In the genomic region with DNA sequence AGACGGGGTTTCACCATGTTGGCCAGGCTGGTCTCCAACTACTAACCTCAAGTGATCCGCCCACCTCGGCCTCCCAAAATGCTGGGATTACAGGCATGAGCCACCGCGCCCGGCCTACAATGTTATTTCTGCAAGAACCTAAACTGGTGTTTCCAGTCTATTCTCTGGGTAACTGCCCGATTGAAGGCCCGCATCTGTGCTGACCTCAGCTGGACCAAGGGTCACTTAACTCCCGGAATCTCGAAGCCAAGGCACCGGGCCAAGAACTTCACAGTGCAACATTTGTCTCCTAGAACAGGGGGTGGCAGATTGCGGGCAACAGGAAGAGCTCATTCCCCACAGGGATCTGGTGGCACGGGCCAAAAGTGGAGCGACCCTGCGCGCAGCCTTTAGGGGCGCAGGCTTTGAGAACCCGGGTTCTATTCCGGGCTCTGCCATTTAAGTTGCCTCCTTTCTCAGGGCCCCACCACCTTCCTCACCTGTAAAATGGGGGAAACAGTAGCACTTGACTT, we compare ENCODE assay signal across 8 cellular contexts. TPM values are rescaled to one million over a fixed set of nuclear protein-coding genes. Genes with fewer than 3 reads are reported as not detected.
DNase-seq lines count a peak whose midpoint lies in the region; ATAC-seq and TF ChIP-seq lines count a peak whose summit lies in the region.

No MANE protein-coding gene starts in this region.

- CTCF ChIA-PET in CD8-positive, alpha-beta T cell (lab: Charles Lee) = interaction anchor here (0.6 kb wide), 1 partner anchor 69 kb away, joined by 3 read pairs; no protein-coding TSS in a partner anchor

- no peaks in the 10 kb centered on the region for H3K27me3 ChIP-seq in CD8-positive, alpha-beta T cell (ENCODE audit: insufficient read depth, low read length)
- H3K27me3 ChIP-seq in WERI-Rb-1 (ENCODE audit: insufficient read depth, low read depth, severe bottlenecking) (no peaks in the 10 kb centered on the region), mucosa of stomach (ENCODE audit: control insufficient read depth, insufficient read depth, low read length) (no peaks in the 10 kb centered on the region)

- H3K9me3 Mint-ChIP-seq in CD8-positive, alpha-beta T cell = no peaks in the 10 kb centered on the region

- H3K27ac ChIP-seq in CD8-positive, alpha-beta T cell (ENCODE audit: low read depth, low read length) = no peak overlapping the region
- peak overlapping the region; percentile 69 for H3K27ac ChIP-seq in WERI-Rb-1

- peaks cover 10% of the 10 kb centered on the region for H3K36me3 Mint-ChIP-seq in CD8-positive, alpha-beta T cell

- H3K4me1 Mint-ChIP-seq in CD8-positive, alpha-beta T cell (ENCODE audit: low read depth) = peaks cover 20% of the 10 kb centered on the region

- intact Hi-C loops in CD8-positive, alpha-beta T cell (cut with DNase I, micrococcal nuclease) = loop anchor here (1.0 kb wide), 2 partner anchors 47 to 137 kb away; partner anchors contain the start of genes LLGL1 (in 2 of the 2) and SMCR8 (in 2 of the 2)

- no peak for ATAC-seq in CD8-positive, alpha-beta T cell
- peak; percentile 7 for ATAC-seq in HG02973 (IDR thresholded peaks at IDR 0.05; ENCODE audit: unreplicated experiment)
- ATAC-seq in HG03432 (IDR thresholded peaks at IDR 0.05; ENCODE audit: unreplicated experiment) = no peak
- ATAC-seq in HG02610 (IDR thresholded peaks at IDR 0.05; ENCODE audit: unreplicated experiment) = no peak

- peak overlapping the region; percentile 79 for H3K9ac ChIP-seq in mucosa of stomach (ENCODE audit: low read length)

- no peak for DNase-seq in CD8-positive, alpha-beta T cell
- DNase-seq in WERI-Rb-1 (no peak), fibroblast of gingiva (ENCODE audit: low read depth) (peak; percentile 83), ureter (ENCODE audit: low spot score) (peak; percentile 58)

- H3K4me1 ChIP-seq in CD8-positive, alpha-beta T cell (ENCODE audit: insufficient read depth, low read length) = peaks cover 9% of the 10 kb centered on the region
- peaks cover 4% of the 10 kb centered on the region for H3K4me1 ChIP-seq in mucosa of stomach (ENCODE audit: control insufficient read depth, insufficient read depth, low read length)

- H3K27me3 Mint-ChIP-seq in CD8-positive, alpha-beta T cell (ENCODE audit: low read depth) = no peaks in the 10 kb centered on the region

- H3K4me3 Mint-ChIP-seq in CD8-positive, alpha-beta T cell = peak overlapping the region; percentile 93

- POLR2A ChIA-PET in CD8-positive, alpha-beta T cell (lab: Charles Lee) = interaction anchor here (0.7 to 1.7 kb wide), 2 partner anchors 15 to 48 kb away, joined by 3 to 6 read pairs; partner anchors contain the start of genes SMCR8 and TOP3A

- peak overlapping the region; percentile 66 for H3K27ac Mint-ChIP-seq in CD8-positive, alpha-beta T cell

- H3K9me3 ChIP-seq in CD8-positive, alpha-beta T cell (ENCODE audit: low read length) = no peaks in the 10 kb centered on the region
- no peaks in the 10 kb centered on the region for H3K9me3 ChIP-seq in WERI-Rb-1 (ENCODE audit: severe bottlenecking)
- no peaks in the 10 kb centered on the region for H3K9me3 ChIP-seq in mucosa of stomach (ENCODE audit: control insufficient read depth, low read length)

- H3K36me3 ChIP-seq in CD8-positive, alpha-beta T cell (ENCODE audit: insufficient read depth, low read length) = no peaks in the 10 kb centered on the region
- H3K36me3 ChIP-seq in WERI-Rb-1 = peaks cover 25% of the 10 kb centered on the region
- H3K36me3 ChIP-seq in mucosa of stomach (ENCODE audit: control insufficient read depth, insufficient read depth, low read length) = no peaks in the 10 kb centered on the region

- no peak for TF ChIP-seq CTCF in CD8-positive, alpha-beta T cell (IDR thresholded peaks at IDR 0.05)
- no peak for TF ChIP-seq CTCF in WERI-Rb-1 (IDR thresholded peaks at IDR 0.05; ENCODE audit: low read depth, low read length)

- H3K4me3 ChIP-seq in CD8-positive, alpha-beta T cell (ENCODE audit: low read depth, low read length) = peak overlapping the region; percentile 93
- H3K4me3 ChIP-seq in WERI-Rb-1 (ENCODE audit: low read depth, low read length) (peak overlapping the region; percentile 71), mucosa of stomach (ENCODE audit: low read length) (peak overlapping the region; percentile 92)

RNA-seq across cellular contexts. Expression of gene SHMT1, which starts 0.8 kb away (rescaled TPM):
- 1 to 10 TPM; 5.7 to 6.1 TPM for total RNA-seq in CD8-positive, alpha-beta T cell
- total RNA-seq in ureter = 31.2 TPM

RNA-seq across cellular contexts. Expression of gene EVPLL, which starts 15.0 kb away (rescaled TPM):
- not detected for total RNA-seq in CD8-positive, alpha-beta T cell
- 2.1 TPM for total RNA-seq in ureter

RNA-seq across cellular contexts. Expression of gene SMCR8, which starts 47.5 kb away (rescaled TPM):
- 10 to 100 TPM; 51.9 to 53.1 TPM for total RNA-seq in CD8-positive, alpha-beta T cell
- 22.3 TPM for total RNA-seq in ureter

RNA-seq across cellular contexts. Expression of gene TOP3A, which starts 47.8 kb away (rescaled TPM):
- total RNA-seq in CD8-positive, alpha-beta T cell = 10 to 100 TPM; 28.8 to 30.9 TPM
- total RNA-seq in ureter = 42.7 TPM

Comparison
In these comparisons a context has a peak if more than half of its experiments do, and no peak if none do; other contexts are left out.
1. DNase-seq: peak in fibroblast of gingiva (single experiment) and ureter (single experiment); none in CD8-positive, alpha-beta T cell (0 of 7) and WERI-Rb-1 (single experiment).
2. Peak in every context shown above with its lines, with median percentiles within 50 percentile points of each other: H3K4me3 ChIP-seq.